ENCODE assay signal across 16 cellular contexts in genomic region chr6:149231786-149232185, GRCh38.
DNase-seq lines count a peak whose midpoint lies in the region; ATAC-seq and TF ChIP-seq lines count a peak whose summit lies in the region.
"Had no signal": no experiment of that assay in that cellular context is flagged by ENCODE, and none has a peak within 500 bp of the region (broad histone marks: within the 10 kb centered on the region; RNA-seq: fewer than 3 reads in every experiment).

No MANE protein-coding gene starts in this region.

- H3K4me1 ChIP-seq in right atrium auricular region: peaks cover 0 to 5% of the 10 kb centered on the region in 2 donors
- H3K4me1 ChIP-seq: psoas muscle had no signal

- intact Hi-C loops in Right ventricle myocardium inferior (cut with DNase I): no loop called here

- no peaks in the 10 kb centered on the region for H3K27me3 Mint-ChIP-seq in activated naive CD8-positive, alpha-beta T cell treated with anti-CD3 and anti-CD28 coated beads for 36 hours
- peaks cover 3% of the 10 kb centered on the region for H3K27me3 Mint-ChIP-seq in type B pancreatic cell

- H3K9me3 Mint-ChIP-seq in activated naive CD8-positive, alpha-beta T cell treated with anti-CD3 and anti-CD28 coated beads for 36 hours: peaks cover 2% of the 10 kb centered on the region
- peaks cover 5% of the 10 kb centered on the region for H3K9me3 Mint-ChIP-seq in type B pancreatic cell

- no peaks in the 10 kb centered on the region for H3K27me3 ChIP-seq in right atrium auricular region

- TF ChIP-seq CTCF in right atrium auricular region (IDR thresholded peaks at IDR 0.05) (no peak), type B pancreatic cell (conservative IDR thresholded peaks at IDR 0.05) (no peak)

- peaks cover 49% of the 10 kb centered on the region for H3K4me1 Mint-ChIP-seq in activated naive CD8-positive, alpha-beta T cell treated with anti-CD3 and anti-CD28 coated beads for 36 hours
- peaks cover 60% of the 10 kb centered on the region for H3K4me1 Mint-ChIP-seq in type B pancreatic cell (ENCODE audit: unreplicated experiment)

- no peak overlapping the region for H3K4me3 ChIP-seq in right atrium auricular region
- H3K4me3 ChIP-seq: psoas muscle, SK-N-MC, thoracic aorta had no signal

- H3K27ac Mint-ChIP-seq in activated naive CD8-positive, alpha-beta T cell treated with anti-CD3 and anti-CD28 coated beads for 36 hours: peak overlapping the region; percentile 82
- H3K27ac Mint-ChIP-seq in type B pancreatic cell: no peak overlapping the region

- H3K9me3 ChIP-seq in right atrium auricular region: no peaks in the 10 kb centered on the region
- H3K9me3 ChIP-seq: psoas muscle, thoracic aorta had no signal

- peaks cover 14% of the 10 kb centered on the region for H3K36me3 Mint-ChIP-seq in activated naive CD8-positive, alpha-beta T cell treated with anti-CD3 and anti-CD28 coated beads for 36 hours
- H3K36me3 Mint-ChIP-seq in type B pancreatic cell: no peaks in the 10 kb centered on the region

- DNase-seq in Right ventricle myocardium inferior (ENCODE audit: missing footprints): no peak
- no peak for DNase-seq in right atrium auricular region (ENCODE audit: low spot score)
- DNase-seq in activated naive CD8-positive, alpha-beta T cell treated with anti-CD3 and anti-CD28 coated beads for 36 hours: no peak
- DNase-seq in medulla oblongata (ENCODE audit: extremely low spot score): peak; percentile 77
- DNase-seq in type B pancreatic cell (ENCODE audit: extremely low spot score, unreplicated experiment): no peak
- DNase-seq in Kasumi-1 (lab: John Stamatoyannopoulos, UW): no peak
- DNase-seq: foreskin keratinocyte, kidney glomerular epithelial cell, MM.1S, NCI-H524 treated with DMSO at 0.1 percent for 48 hours, psoas muscle had no signal

- ATAC-seq in Right ventricle myocardium inferior (peak; percentile 76), HG03521 (IDR thresholded peaks at IDR 0.05; ENCODE audit: unreplicated experiment) (no peak), GM21447 (IDR thresholded peaks at IDR 0.05; ENCODE audit: unreplicated experiment) (no peak)
- ATAC-seq: foreskin keratinocyte, psoas muscle had no signal

- H3K4me3 Mint-ChIP-seq in activated naive CD8-positive, alpha-beta T cell treated with anti-CD3 and anti-CD28 coated beads for 36 hours: no peak overlapping the region
- H3K4me3 Mint-ChIP-seq in type B pancreatic cell: peak overlapping the region; percentile 42

- H3K36me3 ChIP-seq in right atrium auricular region: no peaks in the 10 kb centered on the region
- H3K36me3 ChIP-seq: thoracic aorta had no signal

- peak overlapping the region in 1 of 2 donors; percentile 17 for H3K27ac ChIP-seq in right atrium auricular region
- H3K27ac ChIP-seq: C4-2B, foreskin keratinocyte, psoas muscle, SK-N-MC, thoracic aorta had no signal
